Comparison of ENCODE assay signal across 8 cellular contexts in the genomic region with DNA sequence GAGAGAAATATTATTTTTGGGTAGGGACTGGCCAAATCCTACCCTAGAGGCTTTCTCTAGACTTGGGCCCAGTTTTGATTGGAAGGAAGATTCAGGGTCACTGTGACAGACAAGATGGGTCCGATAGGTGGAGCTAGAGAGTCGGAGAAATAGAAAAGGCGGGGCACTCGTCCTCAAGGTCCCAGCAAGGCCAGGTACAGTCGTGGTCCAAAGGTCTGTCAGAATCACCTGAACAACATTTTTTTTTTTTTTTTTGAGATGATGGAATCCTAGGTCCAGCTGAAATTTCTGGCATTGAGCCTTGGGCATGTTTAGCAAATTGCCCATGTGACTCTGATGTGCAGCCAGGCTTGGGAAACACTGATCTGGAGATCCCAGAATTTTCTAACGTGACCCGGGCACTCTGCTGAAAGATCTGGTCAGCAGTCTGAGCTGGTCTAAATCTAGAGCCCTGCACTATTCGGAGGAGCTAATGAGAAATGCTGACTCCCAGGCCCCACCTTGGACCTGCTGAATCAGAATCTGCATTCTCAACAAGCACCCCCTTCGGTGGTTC. TPM values are rescaled to one million over a fixed set of nuclear protein-coding genes. Genes with fewer than 3 reads are reported as not detected.
A peak's percentile ranks its signal among the peaks of the same experiment; 100 is the strongest.
DNase-seq lines count a peak whose midpoint lies in the region; TF ChIP-seq lines count a peak whose summit lies in the region.

No MANE protein-coding gene starts in this region.

- H3K4me3 ChIP-seq in GM06990 (replicated peaks; ENCODE audit: low read depth, low read length) = no peak overlapping the region
- no peak overlapping the region for H3K4me3 ChIP-seq in MM.1S (ENCODE audit: low read length)

- no peak overlapping the region for H2AFZ ChIP-seq in H9 (ENCODE audit: low read length)
- no peak overlapping the region for H2AFZ ChIP-seq in MM.1S (ENCODE audit: low read length)

- H3K9ac ChIP-seq in H9 (ENCODE audit: extremely low read depth, insufficient read length, low read length) (no peak overlapping the region), MM.1S (ENCODE audit: low read length) (no peak overlapping the region)

- no peaks in the 10 kb centered on the region for H3K9me3 Mint-ChIP-seq in H9

- H3K27me3 ChIP-seq in GM06990 (replicated peaks; ENCODE audit: control insufficient read depth, insufficient read depth, low read length) (no peaks in the 10 kb centered on the region; the same call in 1 of the 2 replicates), H9 (ENCODE audit: insufficient read depth, low read length) (no peaks in the 10 kb centered on the region), MM.1S (replicated peaks; ENCODE audit: insufficient read depth, low read length) (no peaks in the 10 kb centered on the region)

- H2BK120ac ChIP-seq in H9 (ENCODE audit: low read depth, low read length, poor library complexity, severe bottlenecking) = no peak overlapping the region

- H3T11ph ChIP-seq in H9 (ENCODE audit: low read length) = no peak overlapping the region

- intact Hi-C loops in head of caudate nucleus (cut with DNase I) = no loop called here

- no peaks in the 10 kb centered on the region for H3K79me1 ChIP-seq in H9 (ENCODE audit: insufficient read depth, low read depth, low read length, poor library complexity, severe bottlenecking)

- H4K5ac ChIP-seq in H9 (ENCODE audit: insufficient read length, low read depth, low read length) = no peak overlapping the region

- H3K4me1 ChIP-seq in H9 (ENCODE audit: insufficient read depth, low read length) = no peaks in the 10 kb centered on the region
- peaks cover 6% of the 10 kb centered on the region for H3K4me1 ChIP-seq in MM.1S (ENCODE audit: low read length)

- H4K91ac ChIP-seq in H9 (ENCODE audit: insufficient read length, low read depth, low read length) = no peak overlapping the region

- 0 out of 2 replicates have a peak, but pooled peaks cover 3% of the 10 kb centered on the region for H3F3A ChIP-seq in MM.1S (ENCODE audit: insufficient read depth, low read length)

- no peak overlapping the region for H2BK5ac ChIP-seq in H9 (ENCODE audit: insufficient read length, low read length)

- H3K27ac ChIP-seq in H9 (ENCODE audit: insufficient read length, low read depth, low read length) (no peak overlapping the region), MM.1S (ENCODE audit: low read length) (no peak overlapping the region)

- TF ChIP-seq CTCF in GM06990 (IDR thresholded peaks at IDR 0.05; ENCODE audit: insufficient read depth, low read length, poor library complexity, severe bottlenecking) (peak; percentile 77), H9 (conservative IDR thresholded peaks at IDR 0.05) (peak; percentile 82), MM.1S (IDR thresholded peaks at IDR 0.05; ENCODE audit: low read length) (peak; percentile 76)

- H3K4me1 Mint-ChIP-seq in H9 = peaks cover 7% of the 10 kb centered on the region in 2 experiments

- no peak overlapping the region for H3K14ac ChIP-seq in H9 (ENCODE audit: insufficient read depth, low read length)

- H2BK12ac ChIP-seq in H9 (ENCODE audit: insufficient read length, low read depth, low read length) = no peak overlapping the region

- no peak overlapping the region for H3K23ac ChIP-seq in H9 (ENCODE audit: insufficient read length, low read depth, low read length)

- no peak overlapping the region for H2BK15ac ChIP-seq in H9 (ENCODE audit: low read depth, low read length)

- H3K4me2 ChIP-seq in H9 (ENCODE audit: insufficient read depth, insufficient read length, low read length) = no peak overlapping the region
- H3K4me2 ChIP-seq in MM.1S (ENCODE audit: low read depth, low read length) = no peak overlapping the region

- H3K9me3 ChIP-seq in H9 (ENCODE audit: control insufficient read depth, low read depth, low read length) (no peaks in the 10 kb centered on the region), MM.1S (replicated peaks; ENCODE audit: insufficient read depth, low read length) (no peaks in the 10 kb centered on the region)

- H3K4me3 Mint-ChIP-seq in H9 = no peak overlapping the region

- no peak for DNase-seq in GM06990 (ENCODE audit: extremely low read depth, insufficient read length)
- peak; percentile 71 for DNase-seq in H9
- DNase-seq in MM.1S = peak; percentile 75
- DNase-seq in SHP77 treated with DMSO at 0.1 percent for 48 hours (lab: John Stamatoyannopoulos, UW) = peak; percentile 38
- DNase-seq in activated effector memory CD4-positive, alpha-beta T cell treated with Interleukin-2 at 50 U/mL for 16 hours = peak; percentile 30
- DNase-seq in head of caudate nucleus = peak in 39 of 42 donors; percentile 43 to 88 (median 70)
- peak; percentile 57 for DNase-seq in renal cortical epithelial cell (ENCODE audit: low read depth)
- DNase-seq in GOT3 (lab: John Stamatoyannopoulos, UW) = no peak

- H3K27me3 Mint-ChIP-seq in H9 (ENCODE audit: low read depth) = peaks cover 2% of the 10 kb centered on the region

- WGBS in H9 (ENCODE audit: extremely low coverage, insufficient read length, low lambda C conversion rate) = no CpG with 5 or more reads among the region's 9 CpGs

- no peak overlapping the region for H3K4ac ChIP-seq in H9 (ENCODE audit: low read depth, low read length)

- H3K18ac ChIP-seq in H9 (ENCODE audit: insufficient read length, low read depth, low read length) = no peak overlapping the region

- H4K8ac ChIP-seq in H9 (replicated peaks; ENCODE audit: insufficient read length, low read depth, low read length) = no peak overlapping the region

- no peak overlapping the region for H2AK5ac ChIP-seq in H9 (ENCODE audit: insufficient read length, low read length)

- H3K23me2 ChIP-seq in H9 (ENCODE audit: insufficient read length, low read depth, low read length, poor library complexity, severe bottlenecking) = no peaks in the 10 kb centered on the region

- H4K20me1 ChIP-seq in H9 (ENCODE audit: control insufficient read depth, insufficient read depth, insufficient read length) (no peaks in the 10 kb centered on the region), MM.1S (ENCODE audit: insufficient read depth, low read length) (no peaks in the 10 kb centered on the region)

- H3K9me2 ChIP-seq in MM.1S (replicated peaks; ENCODE audit: insufficient read depth, low read length) = no peaks in the 10 kb centered on the region

- no peak overlapping the region for H2BK20ac ChIP-seq in H9 (ENCODE audit: low read depth, low read length, poor library complexity, severe bottlenecking)

- no peaks in the 10 kb centered on the region for H3K79me2 ChIP-seq in H9 (ENCODE audit: insufficient read depth, low read length)
- no peaks in the 10 kb centered on the region for H3K79me2 ChIP-seq in MM.1S (ENCODE audit: low read length)

- H3K36me3 ChIP-seq in GM06990 (ENCODE audit: control insufficient read depth, insufficient read depth, low read length) (no peaks in the 10 kb centered on the region), MM.1S (replicated peaks; ENCODE audit: insufficient read depth, low read length) (no peaks in the 10 kb centered on the region)

- H3K36me3 Mint-ChIP-seq in H9 (ENCODE audit: insufficient read depth in 1 of 3, low read depth in 3 of 3) = no peaks in the 10 kb centered on the region

- no peak overlapping the region for H3K27ac Mint-ChIP-seq in H9

- no peak overlapping the region for H3K56ac ChIP-seq in H9 (ENCODE audit: insufficient read length, low read depth, low read length)

RNA-seq across cellular contexts. Expression of a gene that starts 23.0 kb away (rescaled TPM):
- total RNA-seq in H9 (2021) (not detected in 2 replicates), renal cortical epithelial cell (not detected in 2 replicates)

RNA-seq across cellular contexts. Expression of a gene that starts 53.4 kb away (rescaled TPM):
- total RNA-seq in H9 (2021) (3.6 and 4.4 TPM in 2 replicates), renal cortical epithelial cell (33.8 and 39.9 TPM in 2 replicates)

Comparison
In these comparisons a context has a peak if more than half of its experiments do, and no peak if none do; other contexts are left out.
1. DNase-seq: peak in H9 (single experiment), MM.1S (single experiment), SHP77 treated with DMSO at 0.1 percent for 48 hours (single experiment), activated effector memory CD4-positive, alpha-beta T cell treated with Interleukin-2 at 50 U/mL for 16 hours (single experiment), head of caudate nucleus (39 of 42) and renal cortical epithelial cell (single experiment); none in GM06990 (single experiment) and GOT3 (single experiment).
2. Peak in every context shown above with its lines, with median percentiles within 50 percentile points of each other: CTCF ChIP-seq.